8 cellular contexts compared by ENCODE assay signal in genomic region chr16:13920510-13920818, GRCh38. TPM values are rescaled to one million over a fixed set of nuclear protein-coding genes. Genes with fewer than 3 reads are reported as not detected.
DNase-seq lines count a peak whose midpoint lies in the region; ATAC-seq and TF ChIP-seq lines count a peak whose summit lies in the region.

No MANE protein-coding gene starts in this region.

- no peak for TF ChIP-seq POLR2A in GM18505 (IDR thresholded peaks at IDR 0.05; ENCODE audit: borderline replicate concordance, extremely low read depth, insufficient read depth, insufficient read length)

- TF ChIP-seq CTCF in AG10803 (conservative IDR thresholded peaks at IDR 0.05; ENCODE audit: low read length) (no peak), choroid plexus epithelial cell (conservative IDR thresholded peaks at IDR 0.05; ENCODE audit: low read depth, low read length) (no peak)

- no peaks in the 10 kb centered on the region for H3K9me3 ChIP-seq in HUES64 (ENCODE audit: insufficient read depth, low read depth, low read length)

- H3K27me3 ChIP-seq in HUES64 (ENCODE audit: insufficient read depth, low read length) = no peaks in the 10 kb centered on the region

- H3K27ac ChIP-seq in HUES64 (ENCODE audit: low read depth, low read length) = peak overlapping the region; percentile 52; the same call in 1 of the 2 replicates

- under 1% methylated on average over 10 of the region's 10 CpGs for WGBS in HUES64

- peaks cover 3% of the 10 kb centered on the region; the same call in 1 of the 2 replicates for H3K4me1 ChIP-seq in HUES64 (ENCODE audit: insufficient read depth, low read length)

- H3K4me3 Mint-ChIP-seq in naive B cell = peak overlapping the region; percentile 89 to 98 (median 94)

- ATAC-seq in naive B cell (ENCODE audit: low read depth in 2 of 2) (no peak), GM18498 (IDR thresholded peaks at IDR 0.05; ENCODE audit: unreplicated experiment) (no peak), GM18505 (IDR thresholded peaks at IDR 0.05; ENCODE audit: unreplicated experiment) (no peak)

- H3K27ac Mint-ChIP-seq in naive B cell = peak overlapping the region; percentile 41 to 96 (median 88)

- peak overlapping the region; percentile 84 for H3K9ac ChIP-seq in HUES64 (ENCODE audit: low read depth, low read length)

- H3K36me3 Mint-ChIP-seq in naive B cell = no peaks in the 10 kb centered on the region

- no peaks in the 10 kb centered on the region for H3K27me3 Mint-ChIP-seq in naive B cell

- H3K4me3 ChIP-seq in AG10803 (ENCODE audit: low read length) = peak overlapping the region; percentile 94
- H3K4me3 ChIP-seq in HUES64 (ENCODE audit: low read length) = peak overlapping the region; percentile 90
- H3K4me3 ChIP-seq in choroid plexus epithelial cell (ENCODE audit: low read depth, low read length) = peak overlapping the region; percentile 99

- peaks cover 25% of the 10 kb centered on the region for H3K36me3 ChIP-seq in HUES64 (ENCODE audit: insufficient read depth, low read length)

- peaks cover 20 to 26% (median 24%) of the 10 kb centered on the region in 3 donors for H3K4me1 Mint-ChIP-seq in naive B cell

- H3K9me3 Mint-ChIP-seq in naive B cell = no peaks in the 10 kb centered on the region

- DNase-seq in AG10803 (ENCODE audit: low read depth) = no peak
- no peak for DNase-seq in choroid plexus epithelial cell (ENCODE audit: low read depth)
- DNase-seq in naive B cell = no peak
- no peak for DNase-seq in activated effector memory CD4-positive, alpha-beta T cell treated with Interleukin-2 at 50 U/mL for 16 hours
- DNase-seq in OCI-M1 (lab: John Stamatoyannopoulos, UW) = no peak

RNA-seq across cellular contexts. Expression of gene ERCC4, which starts 0.5 kb away (rescaled TPM):
- polyA plus RNA-seq in HUES64 (2013, experiment 1 of 2) = 4.0 TPM
- polyA plus RNA-seq in HUES64 (2013, experiment 2 of 2) = 6.5 TPM
- polyA plus RNA-seq in naive B cell (ENCODE audit: low read depth in 6 of 6) = 10 to 100 TPM; 11.9 to 25.5 (median 15.0) TPM
